Comparison of ENCODE assay signal across 26 cellular contexts in the genomic region with DNA sequence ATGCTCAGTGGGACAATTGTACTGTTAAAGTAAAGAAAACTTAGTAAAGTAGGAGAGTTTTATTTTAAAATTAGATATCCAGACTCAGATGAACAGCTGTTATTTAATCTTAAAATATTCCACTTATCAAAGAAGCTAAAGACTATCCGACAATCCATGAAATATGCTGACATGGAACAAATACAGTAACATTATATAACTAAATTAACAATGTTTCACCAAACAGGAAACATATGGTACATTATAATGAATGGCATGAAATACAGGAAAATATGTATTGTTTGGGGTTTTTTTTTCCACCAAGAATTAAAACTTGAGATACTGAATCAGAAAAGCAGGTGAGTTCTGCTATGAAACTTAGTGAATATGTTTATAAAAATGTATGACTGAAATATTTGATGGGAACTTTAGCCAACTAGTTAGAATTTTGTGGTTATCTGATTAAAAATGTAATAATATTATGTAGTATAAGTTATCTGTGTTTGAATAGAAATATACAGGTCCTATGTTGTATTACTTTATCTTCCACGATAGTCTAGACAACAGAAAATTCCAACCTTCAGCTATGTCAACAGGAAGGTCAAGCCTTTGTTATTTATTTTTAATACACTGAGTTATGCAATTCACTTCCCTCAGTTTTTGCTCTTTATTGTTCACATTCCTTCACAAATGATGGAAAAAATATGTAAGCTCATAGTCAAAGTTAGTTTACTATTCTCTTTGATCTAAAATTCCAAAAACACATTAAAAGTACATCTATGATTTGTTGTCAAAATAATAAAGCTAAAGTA.
A peak's percentile ranks its signal among the peaks of the same experiment; 100 is the strongest.
DNase-seq lines count a peak whose midpoint lies in the region; ATAC-seq, FAIRE-seq and TF ChIP-seq lines count a peak whose summit lies in the region.
"Had no signal": no experiment of that assay in that cellular context is flagged by ENCODE, and none has a peak within 500 bp of the region (broad histone marks: within the 10 kb centered on the region; RNA-seq: fewer than 3 reads in every experiment).

No MANE protein-coding gene starts in this region.

- no peak overlapping the region for H3K27ac ChIP-seq in IMR-90 (ENCODE audit: insufficient read depth, low read length)
- H3K27ac ChIP-seq in kidney (ENCODE audit: low read depth in 2 of 2, low read length in 2 of 2) = no peak overlapping the region
- peak overlapping the region; percentile 24 to 65 (median 32) for H3K27ac ChIP-seq in gastrocnemius medialis
- no peak overlapping the region for H3K27ac ChIP-seq in CD4-positive, alpha-beta T cell (ENCODE audit: low read depth, low read length)
- H3K27ac ChIP-seq in upper lobe of right lung = no peak overlapping the region
- H3K27ac ChIP-seq: breast epithelium, dorsolateral prefrontal cortex had no signal

- no CpG with 5 or more reads among the region's 2 CpGs for WGBS in IMR-90 (ENCODE audit: extremely low coverage in 2 of 2, insufficient read length in 1 of 2), 2 experiments

- TF ChIP-seq CTCF in IMR-90 (conservative IDR thresholded peaks at IDR 0.05; ENCODE audit: low read depth, low read length) (no peak), chondrocyte (IDR thresholded peaks at IDR 0.05) (no peak), kidney (IDR thresholded peaks at IDR 0.05; ENCODE audit: borderline replicate concordance, extremely low read depth, insufficient read depth) (no peak), gastrocnemius medialis (IDR thresholded peaks at IDR 0.05 in 4 of 5, conservative IDR thresholded peaks at IDR 0.05 in 1 of 5) (no peak), upper lobe of right lung (IDR thresholded peaks at IDR 0.05) (no peak)
- no peak for TF ChIP-seq CTCF in CD4-positive, alpha-beta T cell (IDR thresholded peaks at IDR 0.05)

- no peak overlapping the region for H2AK5ac ChIP-seq in IMR-90 (ENCODE audit: low read depth, low read length)

- POLR2A ChIA-PET in IMR-90 (lab: Charles Lee; ENCODE audit: unreplicated experiment) = no interaction called here
- POLR2A ChIA-PET in CD4-positive, alpha-beta T cell (lab: Charles Lee) = interaction anchor here (0.7 kb wide), 1 partner anchor 15 kb away, joined by 3 read pairs; no protein-coding TSS in a partner anchor

- H3K27me3 ChIP-seq in IMR-90 (ENCODE audit: control insufficient read depth, insufficient read depth, low read length) (no peaks in the 10 kb centered on the region), gastrocnemius medialis (no peaks in the 10 kb centered on the region), upper lobe of right lung (no peaks in the 10 kb centered on the region)
- H3K27me3 ChIP-seq in CD4-positive, alpha-beta T cell (ENCODE audit: control insufficient read depth, insufficient read depth, low read length) = peaks cover 9% of the 10 kb centered on the region
- H3K27me3 ChIP-seq: adrenal gland, breast epithelium had no signal

- H2BK120ac ChIP-seq in IMR-90 (ENCODE audit: low read depth, low read length) = no peak overlapping the region

- 0 out of 2 replicates have a peak, but pooled peaks cover 6% of the 10 kb centered on the region for H4K20me1 ChIP-seq in IMR-90 (ENCODE audit: insufficient read depth, low read length)

- H3K36me3 ChIP-seq in IMR-90 (ENCODE audit: control insufficient read depth, insufficient read depth, low read length) (peaks cover 11% of the 10 kb centered on the region), kidney (ENCODE audit: control insufficient read depth in 1 of 2, insufficient read depth in 2 of 2, low read length in 2 of 2) (peaks cover 4% of the 10 kb centered on the region in 2 donors), gastrocnemius medialis (peaks cover 0 to 9% of the 10 kb centered on the region in 2 donors), upper lobe of right lung (peaks cover 10% of the 10 kb centered on the region)
- H3K36me3 ChIP-seq: adrenal gland, breast epithelium had no signal

- no peak overlapping the region for H2BK20ac ChIP-seq in IMR-90 (ENCODE audit: low read depth, low read length)

- H4K8ac ChIP-seq in IMR-90 (ENCODE audit: low read depth in 2 of 2, low read length in 2 of 2) = no peak overlapping the region

- H4K91ac ChIP-seq in IMR-90 (ENCODE audit: insufficient read depth, low read depth, low read length) = no peak overlapping the region

- H3K9ac ChIP-seq in IMR-90 (ENCODE audit: low read depth, low read length) = no peak overlapping the region
- peak overlapping the region in 1 of 2 donors; percentile 22 for H3K9ac ChIP-seq in kidney (ENCODE audit: low read length in 2 of 2)

- FAIRE-seq in kidney (lab: Jason Lieb, UNC) = peak; percentile 82

- H3K4me1 ChIP-seq in IMR-90 (ENCODE audit: control insufficient read depth, insufficient read depth, low read length) (peaks cover 6% of the 10 kb centered on the region), kidney (ENCODE audit: control insufficient read depth in 1 of 2, insufficient read depth in 1 of 2, low read depth in 1 of 2, low read length in 2 of 2) (peaks cover 0 to 10% of the 10 kb centered on the region in 2 donors), gastrocnemius medialis (peaks cover 38 to 48% of the 10 kb centered on the region in 2 donors), upper lobe of right lung (peaks cover 11% of the 10 kb centered on the region)

- no peaks in the 10 kb centered on the region for H3K9me3 Mint-ChIP-seq in chondrocyte (ENCODE audit: low read depth)
- no peaks in the 10 kb centered on the region for H3K9me3 Mint-ChIP-seq in CD4-positive, alpha-beta T cell
- H3K9me3 Mint-ChIP-seq: activated CD4-positive, alpha-beta T cell treated with anti-CD3 and anti-CD28 coated beads, Interleukin-2, amount 10 ng/mL, durations not matched to agents 24 days and 14 days; neural crest cell; stimulated activated naive CD8-positive, alpha-beta T cell treated with anti-CD3 and anti-CD28 coated beads, Interleukin-15, amount 100 ng/mL, for 72 hours had no signal

- no peak overlapping the region for H3K56ac ChIP-seq in IMR-90 (ENCODE audit: extremely low read depth, insufficient read depth, low read length)

- H3K27me3 Mint-ChIP-seq in chondrocyte (ENCODE audit: low read depth) = no peaks in the 10 kb centered on the region
- peaks cover 27% of the 10 kb centered on the region for H3K27me3 Mint-ChIP-seq in CD4-positive, alpha-beta T cell
- H3K27me3 Mint-ChIP-seq: stimulated activated naive CD8-positive, alpha-beta T cell treated with anti-CD3 and anti-CD28 coated beads, Interleukin-15, amount 100 ng/mL, for 72 hours had no signal

- no peak; the same call in 1 of the 2 replicates for ATAC-seq in IMR-90 (ENCODE audit: low read depth)
- no peak for ATAC-seq in gastrocnemius medialis
- no peak for ATAC-seq in CD4-positive, alpha-beta T cell (ENCODE audit: poor library complexity)
- no peak for ATAC-seq in upper lobe of right lung
- ATAC-seq: left colon; mucosa of descending colon; stimulated activated naive CD8-positive, alpha-beta T cell treated with anti-CD3 and anti-CD28 coated beads, Interleukin-15, amount 100 ng/mL, for 72 hours had no signal

- H4K5ac ChIP-seq in IMR-90 (ENCODE audit: low read depth, low read length) = no peak overlapping the region

- no peaks in the 10 kb centered on the region for H3K9me3 ChIP-seq in IMR-90 (ENCODE audit: control insufficient read depth, insufficient read depth, low read length)
- H3K9me3 ChIP-seq in kidney (ENCODE audit: control insufficient read depth in 1 of 2, low read length in 2 of 2) = no peaks in the 10 kb centered on the region
- no peaks in the 10 kb centered on the region for H3K9me3 ChIP-seq in gastrocnemius medialis
- H3K9me3 ChIP-seq in CD4-positive, alpha-beta T cell (ENCODE audit: control insufficient read depth, low read length) = no peaks in the 10 kb centered on the region
- no peaks in the 10 kb centered on the region for H3K9me3 ChIP-seq in upper lobe of right lung
- H3K9me3 ChIP-seq: adrenal gland, breast epithelium, mucosa of descending colon had no signal

- CTCF ChIA-PET in IMR-90 (lab: Yijun Ruan, JAX) = interaction anchor here (0.8 kb wide), 1 partner anchor 34 kb away, joined by 3 read pairs; no protein-coding TSS in a partner anchor
- CTCF ChIA-PET in CD4-positive, alpha-beta T cell (lab: Charles Lee) = no interaction called here

- H3K18ac ChIP-seq in IMR-90 (ENCODE audit: low read depth, low read length) = no peak overlapping the region

- BruUV-seq in IMR-90 (replicated peaks; lab: Mats Ljungman, UMichigan) = no TSS peak

- H3K4ac ChIP-seq in IMR-90 (ENCODE audit: low read depth, low read length) = no peak overlapping the region

- H3K4me1 Mint-ChIP-seq in chondrocyte (ENCODE audit: low read depth) = peaks cover 41% of the 10 kb centered on the region
- no peaks in the 10 kb centered on the region for H3K4me1 Mint-ChIP-seq in CD4-positive, alpha-beta T cell (ENCODE audit: low read depth)
- H3K4me1 Mint-ChIP-seq: neural crest cell; stimulated activated naive CD8-positive, alpha-beta T cell treated with anti-CD3 and anti-CD28 coated beads, Interleukin-15, amount 100 ng/mL, for 72 hours had no signal

- dilution Hi-C loops in IMR-90 (cut with HindIII; ENCODE audit: low sequenced_read_pairs, unreplicated experiment) = no loop called here

- H2BK15ac ChIP-seq in IMR-90 (ENCODE audit: low read depth, low read length) = no peak overlapping the region

- TF ChIP-seq POLR2A in IMR-90 (IDR thresholded peaks at IDR 0.05; ENCODE audit: low read depth, low read length) (no peak), gastrocnemius medialis (IDR thresholded peaks at IDR 0.05) (no peak)

- no peak overlapping the region for H3K23ac ChIP-seq in IMR-90 (ENCODE audit: low read depth, low read length)

- intact Hi-C loops in IMR-90 (cut with micrococcal nuclease) (no loop called here), kidney (cut with DNase I) (no loop called here), gastrocnemius medialis (cut with DNase I; ENCODE audit: low total_unique reads) (no loop called here), upper lobe of right lung (cut with DNase I) (no loop called here)
- intact Hi-C loops in CD4-positive, alpha-beta T cell (cut with DNase I, micrococcal nuclease) = no loop called here

- no peak overlapping the region for H2AFZ ChIP-seq in IMR-90 (replicated peaks; ENCODE audit: low read length, poor library complexity)

- peaks cover 30% of the 10 kb centered on the region for H3K36me3 Mint-ChIP-seq in chondrocyte (ENCODE audit: low read depth)
- no peaks in the 10 kb centered on the region for H3K36me3 Mint-ChIP-seq in CD4-positive, alpha-beta T cell (ENCODE audit: low read depth)

- H3K14ac ChIP-seq in IMR-90 (replicated peaks; ENCODE audit: low read depth, low read length) = no peak overlapping the region

- in situ Hi-C loops in IMR-90 (cut with MboI; ENCODE audit: low sequenced_read_pairs) (no loop called here), gastrocnemius medialis (cut with MboI; ENCODE audit: low sequenced_read_pairs in 4 of 4) (no loop called here)

- no peak overlapping the region for H3K4me3 Mint-ChIP-seq in chondrocyte (ENCODE audit: unreplicated experiment)
- no peak overlapping the region for H3K4me3 Mint-ChIP-seq in CD4-positive, alpha-beta T cell
- H3K4me3 Mint-ChIP-seq: activated CD4-positive, alpha-beta T cell treated with anti-CD3 and anti-CD28 coated beads, Interleukin-2, amount 10 ng/mL, durations not matched to agents 24 days and 14 days; neural crest cell; stimulated activated naive CD8-positive, alpha-beta T cell treated with anti-CD3 and anti-CD28 coated beads, Interleukin-15, amount 100 ng/mL, for 72 hours had no signal

- TF ChIP-seq RAD21 in IMR-90 (IDR thresholded peaks at IDR 0.05; ENCODE audit: low read length) = no peak

- no peak overlapping the region for H3K4me2 ChIP-seq in IMR-90 (ENCODE audit: low read depth, low read length)

- peak overlapping the region; percentile 60 for H3K27ac Mint-ChIP-seq in chondrocyte (ENCODE audit: unreplicated experiment)
- no peak overlapping the region for H3K27ac Mint-ChIP-seq in CD4-positive, alpha-beta T cell
- H3K27ac Mint-ChIP-seq: activated CD4-positive, alpha-beta T cell treated with anti-CD3 and anti-CD28 coated beads, Interleukin-2, amount 10 ng/mL, durations not matched to agents 24 days and 14 days; stimulated activated naive CD8-positive, alpha-beta T cell treated with anti-CD3 and anti-CD28 coated beads, Interleukin-15, amount 100 ng/mL, for 72 hours had no signal

- peaks cover 7% of the 10 kb centered on the region; the same call in 1 of the 2 replicates for H3K9me1 ChIP-seq in IMR-90 (ENCODE audit: insufficient read depth, low read length)

- H3K79me1 ChIP-seq in IMR-90 (ENCODE audit: low read depth in 1 of 2, low read length in 2 of 2) = peaks cover 20 to 48% of the 10 kb centered on the region in 2 experiments

- H2AK9ac ChIP-seq in IMR-90 (replicated peaks; ENCODE audit: low read depth, low read length, poor library complexity) = no peak overlapping the region

- no peak overlapping the region for H3K4me3 ChIP-seq in IMR-90 (ENCODE audit: insufficient read depth, low read depth, low read length)
- peak overlapping the region; percentile 7 to 14 for H3K4me3 ChIP-seq in kidney (ENCODE audit: low read length in 2 of 2)
- H3K4me3 ChIP-seq in gastrocnemius medialis = no peak overlapping the region
- no peak overlapping the region for H3K4me3 ChIP-seq in upper lobe of right lung
- H3K4me3 ChIP-seq: breast epithelium, dorsolateral prefrontal cortex, mucosa of descending colon had no signal

- no peak for DNase-seq in IMR-90
- DNase-seq in chondrocyte (ENCODE audit: low spot score) = no peak
- no peak for DNase-seq in kidney
- no peak for DNase-seq in gastrocnemius medialis
- DNase-seq in CD4-positive, alpha-beta T cell = no peak
- no peak for DNase-seq in activated CD4-positive, alpha-beta T cell treated with anti-CD3 and anti-CD28 coated beads for 4 hours
- no peak for DNase-seq in activated T-cell treated with anti-CD3 and anti-CD28 coated beads for 4 hours
- DNase-seq in upper lobe of right lung = no peak
- DNase-seq: activated CD4-positive, alpha-beta T cell treated with anti-CD3 and anti-CD28 coated beads, Interleukin-2, amount 10 ng/mL, durations not matched to agents 24 days and 14 days; activated CD8-positive, alpha-beta memory T cell treated with anti-CD3 and anti-CD28 coated beads, Interleukin-2, amount 50 U/mL, for 4 hours; activated gamma-delta T cell treated with Interleukin-2 at 50 U/mL for 16 hours; adrenal gland; AML-193; DMS79; dorsolateral prefrontal cortex; erythroblast; Kasumi-1; left colon; mucosa of descending colon; NCI-H1092 treated with DMSO at 0.1 percent for 48 hours; NCI-H2081; stimulated activated CD4-positive, alpha-beta T cell treated with anti-CD3 and anti-CD28 coated beads, Interleukin-4, amount 100 ng/mL, for 1 hour; stimulated activated naive CD8-positive, alpha-beta T cell treated with anti-CD3 and anti-CD28 coated beads, Interleukin-15, amount 100 ng/mL, for 72 hours; trophoblast cell had no signal

- peak overlapping the region; percentile 33 for H2BK5ac ChIP-seq in IMR-90 (ENCODE audit: low read depth, low read length, poor library complexity, severe bottlenecking)

Comparison
In these comparisons a context has a peak if more than half of its experiments do, and no peak if none do; other contexts are left out.
1. H3K27ac ChIP-seq: peak in gastrocnemius medialis (4 of 4); none in IMR-90 (single experiment), kidney (0 of 2), CD4-positive, alpha-beta T cell (single experiment) and upper lobe of right lung (single experiment).
2. H3K4me3 ChIP-seq: peak in kidney (2 of 2); none in IMR-90 (single experiment), gastrocnemius medialis (0 of 4) and upper lobe of right lung (single experiment).